Comparison of ENCODE assay signal across 8 cellular contexts in genomic region chr12:121060149-121061001, GRCh38. TPM values are rescaled to one million over a fixed set of nuclear protein-coding genes. Genes with fewer than 3 reads are reported as not detected.
DNase-seq lines count a peak whose midpoint lies in the region.

No MANE protein-coding gene starts in this region.

- WGBS in GM23248 (ENCODE audit: low coverage in 1 of 2, low lambda C conversion rate in 2 of 2, missing lambda C conversion rate in 2 of 2), 2 experiments: 60% methylated on average over 16 of the region's 16 CpGs

- H3K9me3 ChIP-seq in GM23248 (ENCODE audit: low read depth) (no peaks in the 10 kb centered on the region), iPS-20b (ENCODE audit: insufficient read depth, low read depth, low read length) (no peaks in the 10 kb centered on the region)

- H3K4me2 ChIP-seq in GM23248 (ENCODE audit: unreplicated experiment): peak overlapping the region; percentile 77

- H3K79me2 ChIP-seq in GM23248 (ENCODE audit: insufficient read depth): no peaks in the 10 kb centered on the region

- no peaks in the 10 kb centered on the region for H3K9me2 ChIP-seq in GM23248 (ENCODE audit: insufficient read depth)

- H3K27ac ChIP-seq in GM23248 (peak overlapping the region; percentile 25; the same call in 1 of the 2 replicates), iPS-20b (ENCODE audit: low read length) (no peak overlapping the region)

- H2AFZ ChIP-seq in GM23248: peak overlapping the region; percentile 99

- DNase-seq in DMS 273 (lab: John Stamatoyannopoulos, UW; ENCODE audit: unreplicated experiment): peak; percentile 70
- no peak for DNase-seq in DMS 273 treated with DMSO at 0.1 percent for 48 hours (lab: John Stamatoyannopoulos, UW)
- DNase-seq in GM23248: peak; percentile 77
- peak; percentile 83 to 87 for DNase-seq in Kasumi-1 (lab: John Stamatoyannopoulos, UW)
- peak; percentile 34 for DNase-seq in T-helper 22 cell (ENCODE audit: low read depth)
- DNase-seq in brain pericyte (ENCODE audit: low read depth, low spot score): peak; percentile 20
- DNase-seq in stimulated activated CD4-positive, alpha-beta T cell treated with anti-CD3 and anti-CD28 coated beads, Interleukin-1b, Interleukin-23, amount 100 ng/mL, for 4 hours (ENCODE audit: low read depth in 2 of 2): peak; percentile 18 to 28

- in situ Hi-C loops in GM23248 (cut with MboI): no loop called here

- H3K4me1 ChIP-seq in GM23248 (ENCODE audit: insufficient read depth) (0 out of 2 replicates have a peak, but pooled peaks cover 7% of the 10 kb centered on the region), iPS-20b (ENCODE audit: insufficient read depth, low read length) (no peaks in the 10 kb centered on the region)

- no peaks in the 10 kb centered on the region for H4K20me1 ChIP-seq in GM23248 (ENCODE audit: insufficient read depth)

- H3K9ac ChIP-seq in GM23248: peak overlapping the region; percentile 72
- H3K9ac ChIP-seq in iPS-20b (ENCODE audit: low read depth, low read length): peak overlapping the region; percentile 33; the same call in 1 of the 2 replicates

- no peaks in the 10 kb centered on the region for H3F3A ChIP-seq in GM23248 (ENCODE audit: insufficient read depth)

- H3K27me3 ChIP-seq in GM23248 (replicated peaks; ENCODE audit: insufficient read depth) (0 out of 2 replicates have a peak, but pooled peaks cover 8% of the 10 kb centered on the region), iPS-20b (ENCODE audit: insufficient read depth, low read length) (no peaks in the 10 kb centered on the region)

- H3K4me3 ChIP-seq in GM23248: peak overlapping the region; percentile 67
- peak overlapping the region; percentile 43; the same call in 1 of the 2 replicates for H3K4me3 ChIP-seq in iPS-20b (ENCODE audit: low read length)

- no peaks in the 10 kb centered on the region for H3K36me3 ChIP-seq in GM23248 (ENCODE audit: low read depth)
- H3K36me3 ChIP-seq in iPS-20b (ENCODE audit: insufficient read depth, low read depth, low read length): no peaks in the 10 kb centered on the region

RNA-seq across cellular contexts. Expression of gene OASL, which starts 21.3 kb away (rescaled TPM):
- 0.54 TPM in 1 of 2 replicates, not detected in the other for total RNA-seq in GM23248 (2014; rRNA removed; shearing (Covaris generic))
- polyA plus RNA-seq in GM23248 (2016; fragmentation: Nextera tagmentation; extraction: Ambion mirVana): 0.09 and 0.13 TPM in 2 replicates

RNA-seq across cellular contexts. Expression of gene C12orf43, which starts 44.1 kb away (rescaled TPM):
- total RNA-seq in GM23248 (2014; rRNA removed; shearing (Covaris generic)): 12.4 and 12.5 TPM in 2 replicates
- polyA plus RNA-seq in GM23248 (2016; fragmentation: Nextera tagmentation; extraction: Ambion mirVana): 16.6 and 17.7 TPM in 2 replicates
